ENCODE assay signal across 8 cellular contexts in the genomic region with DNA sequence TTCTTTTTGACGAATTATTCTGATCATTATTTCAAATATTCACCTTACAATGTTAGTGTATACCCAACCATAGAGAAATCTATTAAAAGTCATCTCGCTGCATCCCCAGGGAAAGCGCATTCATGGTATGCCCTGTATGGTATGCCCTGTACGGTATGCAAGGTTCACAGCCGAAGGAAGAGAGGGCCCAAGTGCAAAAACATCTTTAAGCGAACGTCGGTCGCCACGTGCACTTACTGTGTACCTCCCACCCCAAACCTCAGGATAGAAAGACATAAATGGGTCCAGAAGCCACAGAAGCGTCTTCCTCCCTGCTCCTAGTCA. TPM values are rescaled to one million over a fixed set of nuclear protein-coding genes. Genes with fewer than 3 reads are reported as not detected.
DNase-seq lines count a peak whose midpoint lies in the region; ATAC-seq, FAIRE-seq and TF ChIP-seq lines count a peak whose summit lies in the region.

No MANE protein-coding gene starts in this region.

- ATAC-seq in GM23338 (no peak; the same call in 2 of the 3 replicates), GM21526 (IDR thresholded peaks at IDR 0.05; ENCODE audit: low FRiP score, unreplicated experiment) (no peak), HG03108 (IDR thresholded peaks at IDR 0.05; ENCODE audit: unreplicated experiment) (no peak)

- peaks cover 38% of the 10 kb centered on the region for H4K20me1 ChIP-seq in GM23338 (replicated peaks; ENCODE audit: insufficient read depth)

- TF ChIP-seq CTCF in GM23338 (conservative IDR thresholded peaks at IDR 0.05; ENCODE audit: low read depth in 2 of 2) (no peak), astrocyte of the spinal cord (IDR thresholded peaks at IDR 0.05; ENCODE audit: low read depth, low read length) (no peak), kidney (IDR thresholded peaks at IDR 0.05; ENCODE audit: borderline replicate concordance, extremely low read depth, insufficient read depth) (no peak), RWPE1 (conservative IDR thresholded peaks at IDR 0.05; ENCODE audit: low read depth) (no peak), GM13976 (IDR thresholded peaks at IDR 0.05; ENCODE audit: borderline replicate concordance, control extremely low read depth, extremely low read depth, insufficient read depth, missing control alignments) (no peak)

- H2AFZ ChIP-seq in GM23338, result peak overlapping the region; percentile 90

- H3K4me3 Mint-ChIP-seq in GM23338, result peak overlapping the region; percentile 66

- POLR2A ChIA-PET in RWPE1 (lab: Yijun Ruan, JAX; ENCODE audit: low non-redundant PET), result no interaction called here

- no peak overlapping the region for H3K9ac ChIP-seq in kidney (ENCODE audit: low read length in 2 of 2)

- H3K27me3 Mint-ChIP-seq in GM23338 (ENCODE audit: insufficient read depth, low read depth, poor library complexity), result peaks cover 94% of the 10 kb centered on the region

- intact Hi-C loops in kidney (cut with DNase I), result no loop called here

- no peak for FAIRE-seq in kidney (lab: Jason Lieb, UNC)

- H3K4me1 Mint-ChIP-seq in GM23338, result peaks cover 47% of the 10 kb centered on the region

- in situ Hi-C loops in astrocyte of the spinal cord (cut with HindIII; ENCODE audit: low sequenced_read_pairs) (no loop called here), GM13976 (cut with MboI; ENCODE audit: low sequenced_read_pairs, unreplicated experiment) (no loop called here)

- peaks cover 36% of the 10 kb centered on the region for H3K4me1 ChIP-seq in GM23338 (ENCODE audit: insufficient read depth)
- H3K4me1 ChIP-seq in kidney (ENCODE audit: control insufficient read depth in 1 of 2, insufficient read depth in 1 of 2, low read depth in 1 of 2, low read length in 2 of 2), result peaks cover 0 to 7% of the 10 kb centered on the region in 2 donors

- peaks cover 3% of the 10 kb centered on the region; the same call in 1 of the 3 replicates for H3K36me3 Mint-ChIP-seq in GM23338 (ENCODE audit: low read depth)

- DNase-seq in GM23338 (ENCODE audit: low spot score) (peak; percentile 26), astrocyte of the spinal cord (ENCODE audit: low read depth, low spot score) (no peak), kidney (no peak), skeletal muscle cell (ENCODE audit: low read depth) (no peak), RWPE1 (ENCODE audit: low spot score) (no peak), GM13976 (ENCODE audit: low spot score) (no peak)

- peak overlapping the region; percentile 87 for H3K4me2 ChIP-seq in GM23338

- no peaks in the 10 kb centered on the region for H3K9me3 ChIP-seq in kidney (ENCODE audit: control insufficient read depth in 1 of 2, low read length in 2 of 2)

- peaks cover 14% of the 10 kb centered on the region for H3K9me3 Mint-ChIP-seq in GM23338

- no peak overlapping the region for H3K27ac ChIP-seq in GM23338 (ENCODE audit: low read depth)
- no peak overlapping the region for H3K27ac ChIP-seq in kidney (ENCODE audit: low read depth in 2 of 2, low read length in 2 of 2)
- H3K27ac ChIP-seq in RWPE1, result no peak overlapping the region

- no peak overlapping the region for H3K27ac Mint-ChIP-seq in GM23338

- H3K36me3 ChIP-seq in GM23338 (ENCODE audit: insufficient read depth) (no peaks in the 10 kb centered on the region; the same call in 1 of the 2 replicates), kidney (ENCODE audit: control insufficient read depth in 1 of 2, insufficient read depth in 2 of 2, low read length in 2 of 2) (no peaks in the 10 kb centered on the region)

- peaks cover 3% of the 10 kb centered on the region; the same call in 1 of the 2 replicates for H3F3A ChIP-seq in GM23338 (replicated peaks; ENCODE audit: low read depth)

- no peaks in the 10 kb centered on the region for H3K79me2 ChIP-seq in GM23338 (replicated peaks; ENCODE audit: insufficient read depth)

- H3K4me3 ChIP-seq in GM23338 (peak overlapping the region; percentile 58), astrocyte of the spinal cord (ENCODE audit: low read depth, low read length) (peak overlapping the region; percentile 29), kidney (ENCODE audit: low read length in 2 of 2) (peak overlapping the region; percentile 42 to 52), skeletal muscle cell (ENCODE audit: low read depth, low read length) (peak overlapping the region; percentile 23)

- CTCF ChIA-PET in RWPE1 (lab: Yijun Ruan, JAX), result no interaction called here

- H3K27me3 ChIP-seq in GM23338 (ENCODE audit: insufficient read depth), result peaks cover 100% of the 10 kb centered on the region

- H3K9me2 ChIP-seq in GM23338 (ENCODE audit: insufficient read depth), result no peaks in the 10 kb centered on the region

TF ChIP-seq in GM23338, 12 proteins besides CTCF, POLR2A, EP300 and RAD21 (continues in another document):
- TF ChIP-seq NANOG (IDR thresholded peaks at IDR 0.05; ENCODE audit: borderline replicate concordance), result no peak
- TF ChIP-seq ZNF331 (CRISPR knock-in tag; IDR thresholded peaks at IDR 0.05; ENCODE audit: low read depth), result no peak
- TF ChIP-seq EZH2 (IDR thresholded peaks at IDR 0.05; ENCODE audit: low read depth, unreplicated experiment), result no peak
- no peak for TF ChIP-seq POLR2AphosphoS5 (IDR thresholded peaks at IDR 0.05; ENCODE audit: low read depth)
- TF ChIP-seq, protein P1, sequence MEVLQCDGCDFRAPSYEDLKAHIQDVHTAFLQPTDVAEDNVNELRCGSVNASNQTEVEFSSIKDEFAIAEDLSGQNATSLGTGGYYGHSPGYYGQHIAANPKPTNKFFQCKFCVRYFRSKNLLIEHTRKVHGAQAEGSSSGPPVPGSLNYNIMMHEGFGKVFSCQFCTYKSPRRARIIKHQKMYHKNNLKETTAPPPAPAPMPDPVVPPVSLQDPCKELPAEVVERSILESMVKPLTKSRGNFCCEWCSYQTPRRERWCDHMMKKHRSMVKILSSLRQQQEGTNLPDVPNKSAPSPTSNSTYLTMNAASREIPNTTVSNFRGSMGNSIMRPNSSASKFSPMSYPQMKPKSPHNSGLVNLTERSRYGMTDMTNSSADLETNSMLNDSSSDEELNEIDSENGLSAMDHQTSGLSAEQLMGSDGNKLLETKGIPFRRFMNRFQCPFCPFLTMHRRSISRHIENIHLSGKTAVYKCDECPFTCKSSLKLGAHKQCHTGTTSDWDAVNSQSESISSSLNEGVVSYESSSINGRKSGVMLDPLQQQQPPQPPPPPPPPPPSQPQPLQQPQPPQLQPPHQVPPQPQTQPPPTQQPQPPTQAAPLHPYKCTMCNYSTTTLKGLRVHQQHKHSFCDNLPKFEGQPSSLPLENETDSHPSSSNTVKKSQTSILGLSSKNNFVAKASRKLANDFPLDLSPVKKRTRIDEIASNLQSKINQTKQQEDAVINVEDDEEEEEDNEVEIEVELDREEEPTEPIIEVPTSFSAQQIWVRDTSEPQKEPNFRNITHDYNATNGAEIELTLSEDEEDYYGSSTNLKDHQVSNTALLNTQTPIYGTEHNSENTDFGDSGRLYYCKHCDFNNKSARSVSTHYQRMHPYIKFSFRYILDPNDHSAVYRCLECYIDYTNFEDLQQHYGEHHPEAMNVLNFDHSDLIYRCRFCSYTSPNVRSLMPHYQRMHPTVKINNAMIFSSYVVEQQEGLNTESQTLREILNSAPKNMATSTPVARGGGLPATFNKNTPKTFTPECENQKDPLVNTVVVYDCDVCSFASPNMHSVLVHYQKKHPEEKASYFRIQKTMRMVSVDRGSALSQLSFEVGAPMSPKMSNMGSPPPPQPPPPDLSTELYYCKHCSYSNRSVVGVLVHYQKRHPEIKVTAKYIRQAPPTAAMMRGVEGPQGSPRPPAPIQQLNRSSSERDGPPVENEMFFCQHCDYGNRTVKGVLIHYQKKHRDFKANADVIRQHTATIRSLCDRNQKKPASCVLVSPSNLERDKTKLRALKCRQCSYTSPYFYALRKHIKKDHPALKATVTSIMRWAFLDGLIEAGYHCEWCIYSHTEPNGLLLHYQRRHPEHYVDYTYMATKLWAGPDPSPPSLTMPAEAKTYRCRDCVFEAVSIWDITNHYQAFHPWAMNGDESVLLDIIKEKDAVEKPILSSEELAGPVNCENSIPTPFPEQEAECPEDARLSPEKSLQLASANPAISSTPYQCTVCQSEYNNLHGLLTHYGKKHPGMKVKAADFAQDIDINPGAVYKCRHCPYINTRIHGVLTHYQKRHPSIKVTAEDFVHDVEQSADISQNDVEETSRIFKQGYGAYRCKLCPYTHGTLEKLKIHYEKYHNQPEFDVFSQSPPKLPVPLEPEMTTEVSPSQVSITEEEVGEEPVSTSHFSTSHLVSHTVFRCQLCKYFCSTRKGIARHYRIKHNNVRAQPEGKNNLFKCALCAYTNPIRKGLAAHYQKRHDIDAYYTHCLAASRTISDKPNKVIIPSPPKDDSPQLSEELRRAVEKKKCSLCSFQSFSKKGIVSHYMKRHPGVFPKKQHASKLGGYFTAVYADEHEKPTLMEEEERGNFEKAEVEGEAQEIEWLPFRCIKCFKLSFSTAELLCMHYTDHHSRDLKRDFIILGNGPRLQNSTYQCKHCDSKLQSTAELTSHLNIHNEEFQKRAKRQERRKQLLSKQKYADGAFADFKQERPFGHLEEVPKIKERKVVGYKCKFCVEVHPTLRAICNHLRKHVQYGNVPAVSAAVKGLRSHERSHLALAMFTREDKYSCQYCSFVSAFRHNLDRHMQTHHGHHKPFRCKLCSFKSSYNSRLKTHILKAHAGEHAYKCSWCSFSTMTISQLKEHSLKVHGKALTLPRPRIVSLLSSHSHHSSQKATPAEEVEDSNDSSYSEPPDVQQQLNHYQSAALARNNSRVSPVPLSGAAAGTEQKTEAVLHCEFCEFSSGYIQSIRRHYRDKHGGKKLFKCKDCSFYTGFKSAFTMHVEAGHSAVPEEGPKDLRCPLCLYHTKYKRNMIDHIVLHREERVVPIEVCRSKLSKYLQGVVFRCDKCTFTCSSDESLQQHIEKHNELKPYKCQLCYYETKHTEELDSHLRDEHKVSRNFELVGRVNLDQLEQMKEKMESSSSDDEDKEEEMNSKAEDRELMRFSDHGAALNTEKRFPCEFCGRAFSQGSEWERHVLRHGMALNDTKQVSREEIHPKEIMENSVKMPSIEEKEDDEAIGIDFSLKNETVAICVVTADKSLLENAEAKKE (CRISPR knock-in tag; IDR thresholded peaks at IDR 0.05), result no peak
- TF ChIP-seq ETS1 (IDR thresholded peaks at IDR 0.05), result no peak
- TF ChIP-seq STAT1 (IDR thresholded peaks at IDR 0.05; ENCODE audit: unreplicated experiment), result no peak

RNA-seq across cellular contexts. Expression of gene HLX, which starts 14.4 kb away (rescaled TPM):
- total RNA-seq in GM23338 (2014; rRNA removed; shearing (Covaris generic)), result 0.07 TPM in 1 of 2 replicates, not detected in the other
- polyA plus RNA-seq in GM23338 (2016; fragmentation: Nextera tagmentation; extraction: Ambion mirVana) (not detected in 2 replicates), kidney (ENCODE audit: insufficient read depth, low read depth, low replicate concordance) (4.7 TPM)
- total RNA-seq in kidney, result 8.2 TPM
